Comparison of ENCODE assay signal across 1 cellular context in the genomic region with DNA sequence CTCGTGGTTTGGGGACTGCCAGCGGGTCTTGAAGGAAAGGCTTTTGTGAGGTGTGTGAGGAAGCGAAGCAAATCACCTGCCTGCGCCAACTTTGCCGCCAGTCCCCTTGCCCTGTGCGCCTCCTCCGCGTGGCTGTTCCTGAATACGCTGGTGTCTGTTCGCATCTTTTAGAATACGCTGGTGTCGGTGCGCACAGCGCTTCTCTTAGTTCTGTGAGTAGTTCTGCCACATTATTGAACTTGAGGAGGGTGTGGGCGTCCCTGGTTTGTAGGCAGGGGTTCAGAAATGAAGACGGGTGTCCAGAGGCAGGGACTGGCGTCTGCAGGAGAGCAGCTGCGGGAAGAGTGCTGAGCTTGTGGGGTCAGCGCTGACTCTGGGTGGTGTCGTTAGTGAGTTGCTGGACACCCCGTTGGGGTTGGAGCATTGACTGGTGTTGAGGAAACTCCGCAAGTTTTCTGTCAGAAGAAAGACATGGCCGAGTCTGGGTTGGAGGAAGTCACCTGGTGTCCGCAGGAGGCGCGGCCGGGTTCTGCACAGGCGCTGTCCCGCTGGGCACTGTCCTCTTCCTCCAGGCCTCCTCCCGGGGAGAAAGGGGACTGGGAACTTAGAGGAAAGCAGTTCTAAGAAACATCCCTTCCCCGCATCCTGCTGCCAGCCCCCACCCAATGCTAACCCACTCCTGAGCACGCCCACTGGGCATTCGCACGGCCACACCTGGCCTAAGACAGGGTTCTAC.
TF ChIP-seq lines count a peak whose summit lies in the region.

No MANE protein-coding gene starts in this region.

TF ChIP-seq in IMR-90, 13 proteins besides CTCF, POLR2A, EP300 and RAD21:
- TF ChIP-seq, protein P1, sequence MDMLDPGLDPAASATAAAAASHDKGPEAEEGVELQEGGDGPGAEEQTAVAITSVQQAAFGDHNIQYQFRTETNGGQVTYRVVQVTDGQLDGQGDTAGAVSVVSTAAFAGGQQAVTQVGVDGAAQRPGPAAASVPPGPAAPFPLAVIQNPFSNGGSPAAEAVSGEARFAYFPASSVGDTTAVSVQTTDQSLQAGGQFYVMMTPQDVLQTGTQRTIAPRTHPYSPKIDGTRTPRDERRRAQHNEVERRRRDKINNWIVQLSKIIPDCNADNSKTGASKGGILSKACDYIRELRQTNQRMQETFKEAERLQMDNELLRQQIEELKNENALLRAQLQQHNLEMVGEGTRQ (IDR thresholded peaks at IDR 0.05; ENCODE audit: low read depth, low read length) = no peak
